ENCODE assay signal across 10 cellular contexts in genomic region chr9:76414656-76415055, GRCh38. TPM values are rescaled to one million over a fixed set of nuclear protein-coding genes. Genes with fewer than 3 reads are reported as not detected.
A peak's percentile ranks its signal among the peaks of the same experiment; 100 is the strongest.
DNase-seq lines count a peak whose midpoint lies in the region; ATAC-seq, FAIRE-seq and TF ChIP-seq lines count a peak whose summit lies in the region.
"Had no signal": no experiment of that assay in that cellular context is flagged by ENCODE, and none has a peak within 500 bp of the region (broad histone marks: within the 10 kb centered on the region; RNA-seq: fewer than 3 reads in every experiment).

No MANE protein-coding gene starts in this region.

- no peaks in the 10 kb centered on the region for H3K36me3 ChIP-seq in MM.1S (replicated peaks; ENCODE audit: insufficient read depth, low read length)
- no peaks in the 10 kb centered on the region for H3K36me3 ChIP-seq in kidney (ENCODE audit: control insufficient read depth in 1 of 2, insufficient read depth in 2 of 2, low read length in 2 of 2)

- H3K4me1 ChIP-seq in MM.1S (ENCODE audit: low read length) (no peaks in the 10 kb centered on the region), kidney (ENCODE audit: control insufficient read depth in 1 of 2, insufficient read depth in 1 of 2, low read depth in 1 of 2, low read length in 2 of 2) (no peaks in the 10 kb centered on the region), right cardiac atrium (ENCODE audit: control insufficient read depth, insufficient read depth, low read length) (no peaks in the 10 kb centered on the region)

- intact Hi-C loops in kidney (cut with DNase I) (no loop called here), right cardiac atrium (cut with DNase I) (no loop called here)

- no peak for FAIRE-seq in kidney (lab: Jason Lieb, UNC)

- H3K4me3 ChIP-seq in MM.1S (ENCODE audit: low read length) = no peak overlapping the region
- no peak overlapping the region for H3K4me3 ChIP-seq in fibroblast of pulmonary artery (replicated peaks; ENCODE audit: low read depth, low read length)
- no peak overlapping the region for H3K4me3 ChIP-seq in kidney (ENCODE audit: low read length in 2 of 2)
- H3K4me3 ChIP-seq in right cardiac atrium (ENCODE audit: low read length) = no peak overlapping the region

- in situ Hi-C loops in KBM-7 (cut with MboI; ENCODE audit: low pct_unique_long_range_greater_than_20kb, low sequenced_read_pairs) = loop anchor here (25.0 kb wide), 1 partner anchor 573 kb away; no protein-coding TSS in a partner anchor

- no peaks in the 10 kb centered on the region for H4K20me1 ChIP-seq in MM.1S (ENCODE audit: insufficient read depth, low read length)

- no peak overlapping the region for H3K9ac ChIP-seq in MM.1S (ENCODE audit: low read length)
- no peak overlapping the region for H3K9ac ChIP-seq in kidney (ENCODE audit: low read length in 2 of 2)

- H2AFZ ChIP-seq in MM.1S (ENCODE audit: low read length) = no peak overlapping the region

- H3K4me2 ChIP-seq in MM.1S (ENCODE audit: low read depth, low read length) = no peak overlapping the region

- ATAC-seq in GM18858 (IDR thresholded peaks at IDR 0.05; ENCODE audit: unreplicated experiment) (peak; percentile 88), GM21825 (IDR thresholded peaks at IDR 0.05; ENCODE audit: unreplicated experiment) (peak; percentile 77), HG02571 (IDR thresholded peaks at IDR 0.05; ENCODE audit: unreplicated experiment) (no peak), right cardiac atrium (no peak)

- H3K9me3 ChIP-seq in MM.1S (replicated peaks; ENCODE audit: insufficient read depth, low read length) = no peaks in the 10 kb centered on the region
- H3K9me3 ChIP-seq in kidney (ENCODE audit: control insufficient read depth in 1 of 2, low read length in 2 of 2) = peaks cover 4 to 6% of the 10 kb centered on the region in 2 donors
- H3K9me3 ChIP-seq in right cardiac atrium (ENCODE audit: control insufficient read depth, low read length) = no peaks in the 10 kb centered on the region

- H3K9me2 ChIP-seq in MM.1S (replicated peaks; ENCODE audit: insufficient read depth, low read length) = no peaks in the 10 kb centered on the region

- no peaks in the 10 kb centered on the region for H3F3A ChIP-seq in MM.1S (ENCODE audit: insufficient read depth, low read length)

- no peaks in the 10 kb centered on the region for H3K79me2 ChIP-seq in MM.1S (ENCODE audit: low read length)

- H3K27me3 ChIP-seq in MM.1S (replicated peaks; ENCODE audit: insufficient read depth, low read length) (no peaks in the 10 kb centered on the region), right cardiac atrium (ENCODE audit: control insufficient read depth, insufficient read depth) (no peaks in the 10 kb centered on the region)

- 68% methylated on average over 4 of the region's 4 CpGs for WGBS in right cardiac atrium

- TF ChIP-seq CTCF in MM.1S (IDR thresholded peaks at IDR 0.05; ENCODE audit: low read length) (no peak), fibroblast of pulmonary artery (IDR thresholded peaks at IDR 0.05; ENCODE audit: low read length, missing control alignments) (no peak), kidney (IDR thresholded peaks at IDR 0.05; ENCODE audit: borderline replicate concordance, extremely low read depth, insufficient read depth) (no peak)

- DNase-seq in MM.1S = peak; percentile 16
- DNase-seq in fibroblast of pulmonary artery (ENCODE audit: low read depth) = peak; percentile 90
- no peak for DNase-seq in kidney
- no peak for DNase-seq in KBM-7
- no peak for DNase-seq in right cardiac atrium
- DNase-seq: activated gamma-delta T cell, naive B cell had no signal

- H3K27ac ChIP-seq in MM.1S (ENCODE audit: low read length) (no peak overlapping the region), kidney (ENCODE audit: low read depth in 2 of 2, low read length in 2 of 2) (no peak overlapping the region), right cardiac atrium (ENCODE audit: low read length) (no peak overlapping the region)

RNA-seq across cellular contexts. Expression of gene RFK, which starts 20.4 kb away (rescaled TPM):
- total RNA-seq in kidney (40.3 TPM), right cardiac atrium (10 to 100 TPM; 18.1 to 26.9 (median 24.6) TPM)
- polyA plus RNA-seq in kidney (ENCODE audit: insufficient read depth, low read depth, low replicate concordance) (20.6 TPM), right cardiac atrium (16.5 TPM)

RNA-seq across cellular contexts. Expression of gene GCNT1, which starts 44.3 kb away (rescaled TPM):
- total RNA-seq in kidney (8.3 TPM), right cardiac atrium (1 to 10 TPM; 2.6 to 5.7 (median 4.0) TPM)
- polyA plus RNA-seq in kidney (ENCODE audit: insufficient read depth, low read depth, low replicate concordance) (0.88 TPM), right cardiac atrium (0.91 TPM)

Comparison
In these comparisons a context has a peak if more than half of its experiments do, and no peak if none do; other contexts are left out.
1. ATAC-seq: peak in GM18858 (single experiment) and GM21825 (single experiment); none in HG02571 (single experiment) and right cardiac atrium (0 of 2).
2. DNase-seq: peak in MM.1S (single experiment) and fibroblast of pulmonary artery (single experiment); none in kidney (single experiment), KBM-7 (single experiment) and right cardiac atrium (0 of 3).